Comparison of ENCODE assay signal across 30 cellular contexts in genomic region chr12:123643911-123644310, GRCh38.
"Had no signal": no experiment of that assay in that cellular context is flagged by ENCODE, and none has a peak within 500 bp of the region (broad histone marks: within the 10 kb centered on the region; RNA-seq: fewer than 3 reads in every experiment).

No MANE protein-coding gene starts in this region.

- H3K27me3 ChIP-seq: adrenal gland, gastrocnemius medialis, heart left ventricle had no signal

- H3K9me3 ChIP-seq: adrenal gland, gastrocnemius medialis, heart left ventricle had no signal

- DNase-seq: activated CD4-positive, alpha-beta memory T cell treated with anti-CD3 and anti-CD28 coated beads for 36 hours; activated CD4-positive, alpha-beta T cell treated with anti-CD3 and anti-CD28 coated beads for 36 hours; activated CD4-positive, alpha-beta T cell treated with anti-CD3 and anti-CD28 coated beads, Interleukin-2, amount 10 ng/mL, durations not matched to agents 24 days and 14 days; activated CD4-positive, CD25-positive, alpha-beta regulatory T cell; activated CD4-positive, CD25-positive, alpha-beta regulatory T cell treated with anti-CD3 and anti-CD28 coated beads, Interleukin-2, amount 50 U/mL, for 72 hours; activated CD8-positive, alpha-beta memory T cell treated with anti-CD3 and anti-CD28 coated beads, Interleukin-2, amount 10 ng/mL, durations not matched to agents 7 days and 5 days; activated CD8-positive, alpha-beta memory T cell treated with anti-CD3 and anti-CD28 coated beads, Interleukin-2, amount 50 U/mL, for 4 hours; activated CD8-positive, alpha-beta T cell treated with anti-CD3 and anti-CD28 coated beads, Interleukin-2, amount 10 ng/mL, durations not matched to agents 7 days and 5 days; activated effector memory CD4-positive, alpha-beta T cell treated with anti-CD3 and anti-CD28 coated beads, Interleukin-2, amount 50 U/mL, for 16 hours; activated naive CD4-positive, alpha-beta T cell treated with anti-CD3 and anti-CD28 coated beads for 36 hours; activated naive CD8-positive, alpha-beta T cell treated with anti-CD3 and anti-CD28 coated beads for 36 hours; activated naive CD8-positive, alpha-beta T cell treated with anti-CD3 and anti-CD28 coated beads, Interleukin-2, amount 50 U/mL, for 24 hours; activated T-cell treated with anti-CD3 and anti-CD28 coated beads, Interleukin-2, amount 50 U/mL, for 1 hour; activated T-cell treated with anti-CD3 and anti-CD28 coated beads, Interleukin-2, amount 50 U/mL, for 48 hours; adrenal gland; amygdala; aorta; caudate nucleus; effector CD8-positive, alpha-beta T cell; foreskin fibroblast; gastrocnemius medialis; glutamatergic neuron; heart left ventricle; T-helper 1 cell; T-helper 2 cell had no signal

- H3K27ac ChIP-seq: adrenal gland, gastrocnemius medialis, heart left ventricle had no signal

- H3K4me1 ChIP-seq: adrenal gland, gastrocnemius medialis, heart left ventricle had no signal

- H3K27ac Mint-ChIP-seq: activated CD4-positive, alpha-beta memory T cell treated with anti-CD3 and anti-CD28 coated beads for 36 hours; activated CD4-positive, alpha-beta T cell treated with anti-CD3 and anti-CD28 coated beads for 36 hours; activated CD4-positive, alpha-beta T cell treated with anti-CD3 and anti-CD28 coated beads, Interleukin-2, amount 10 ng/mL, durations not matched to agents 24 days and 14 days; activated CD8-positive, alpha-beta memory T cell treated with anti-CD3 and anti-CD28 coated beads, Interleukin-2, amount 10 ng/mL, durations not matched to agents 7 days and 5 days; activated CD8-positive, alpha-beta T cell treated with anti-CD3 and anti-CD28 coated beads, Interleukin-2, amount 10 ng/mL, durations not matched to agents 7 days and 5 days; activated naive CD4-positive, alpha-beta T cell treated with anti-CD3 and anti-CD28 coated beads for 36 hours; activated naive CD4-positive, alpha-beta T cell treated with anti-CD3 and anti-CD28 coated beads, Interleukin-2, amount 50 U/mL, for 24 hours; activated naive CD8-positive, alpha-beta T cell treated with anti-CD3 and anti-CD28 coated beads for 36 hours; activated naive CD8-positive, alpha-beta T cell treated with anti-CD3 and anti-CD28 coated beads, Interleukin-2, amount 50 U/mL, for 24 hours; activated T-helper 1 cell treated with anti-CD3 and anti-CD28 coated beads, Interleukin-12 subunit alpha, Interleukin-12 subunit beta, Interleukin-2, Interleukin-4 antibody, amounts not matched to agents 30 ng/mL and 10 ng/mL and 1 ng/mL, durations not matched to agents 14 hours and 24 hours and 36 hours; activated T-helper 2 cell treated with anti-CD3 and anti-CD28 coated beads, Interferon-gamma antibody, Interleukin-2, Interleukin-4, amounts not matched to agents 10 μg/mL and 5 μg/mL and 100 μg/mL, durations not matched to agents 14 hours and 24 hours and 36 hours had no signal

- H3K4me3 Mint-ChIP-seq: activated CD4-positive, alpha-beta memory T cell treated with anti-CD3 and anti-CD28 coated beads for 36 hours; activated CD4-positive, alpha-beta T cell treated with anti-CD3 and anti-CD28 coated beads for 36 hours; activated CD4-positive, alpha-beta T cell treated with anti-CD3 and anti-CD28 coated beads, Interleukin-2, amount 10 ng/mL, durations not matched to agents 24 days and 14 days; activated CD8-positive, alpha-beta memory T cell treated with anti-CD3 and anti-CD28 coated beads, Interleukin-2, amount 10 ng/mL, durations not matched to agents 7 days and 5 days; activated CD8-positive, alpha-beta T cell treated with anti-CD3 and anti-CD28 coated beads, Interleukin-2, amount 10 ng/mL, durations not matched to agents 7 days and 5 days; activated naive CD4-positive, alpha-beta T cell treated with anti-CD3 and anti-CD28 coated beads for 36 hours; activated naive CD4-positive, alpha-beta T cell treated with anti-CD3 and anti-CD28 coated beads, Interleukin-2, amount 50 U/mL, for 24 hours; activated naive CD8-positive, alpha-beta T cell treated with anti-CD3 and anti-CD28 coated beads for 36 hours; activated naive CD8-positive, alpha-beta T cell treated with anti-CD3 and anti-CD28 coated beads, Interleukin-2, amount 50 U/mL, for 24 hours; activated T-helper 1 cell treated with anti-CD3 and anti-CD28 coated beads, Interleukin-12 subunit alpha, Interleukin-12 subunit beta, Interleukin-2, Interleukin-4 antibody, amounts not matched to agents 30 ng/mL and 10 ng/mL and 1 ng/mL, durations not matched to agents 14 hours and 24 hours and 36 hours; brain had no signal

- H3K27me3 Mint-ChIP-seq: activated CD4-positive, alpha-beta memory T cell treated with anti-CD3 and anti-CD28 coated beads for 36 hours; activated CD4-positive, alpha-beta T cell treated with anti-CD3 and anti-CD28 coated beads for 36 hours; activated CD4-positive, alpha-beta T cell treated with anti-CD3 and anti-CD28 coated beads, Interleukin-2, amount 10 ng/mL, durations not matched to agents 24 days and 14 days; activated CD8-positive, alpha-beta memory T cell treated with anti-CD3 and anti-CD28 coated beads, Interleukin-2, amount 10 ng/mL, durations not matched to agents 7 days and 5 days; activated naive CD4-positive, alpha-beta T cell treated with anti-CD3 and anti-CD28 coated beads, Interleukin-2, amount 50 U/mL, for 24 hours; activated naive CD8-positive, alpha-beta T cell treated with anti-CD3 and anti-CD28 coated beads for 36 hours; activated naive CD8-positive, alpha-beta T cell treated with anti-CD3 and anti-CD28 coated beads, Interleukin-2, amount 50 U/mL, for 24 hours; brain had no signal

- H3K4me1 Mint-ChIP-seq: activated CD4-positive, alpha-beta T cell treated with anti-CD3 and anti-CD28 coated beads for 36 hours; activated CD4-positive, alpha-beta T cell treated with anti-CD3 and anti-CD28 coated beads, Interleukin-2, amount 10 ng/mL, durations not matched to agents 24 days and 14 days; activated naive CD4-positive, alpha-beta T cell treated with anti-CD3 and anti-CD28 coated beads, Interleukin-2, amount 50 U/mL, for 24 hours; activated naive CD8-positive, alpha-beta T cell treated with anti-CD3 and anti-CD28 coated beads, Interleukin-2, amount 50 U/mL, for 24 hours; brain had no signal

- H3K9me3 Mint-ChIP-seq: activated CD4-positive, alpha-beta memory T cell treated with anti-CD3 and anti-CD28 coated beads for 36 hours; activated CD4-positive, alpha-beta T cell treated with anti-CD3 and anti-CD28 coated beads, Interleukin-2, amount 10 ng/mL, durations not matched to agents 24 days and 14 days; activated naive CD4-positive, alpha-beta T cell treated with anti-CD3 and anti-CD28 coated beads for 36 hours; activated naive CD4-positive, alpha-beta T cell treated with anti-CD3 and anti-CD28 coated beads, Interleukin-2, amount 50 U/mL, for 24 hours; activated naive CD8-positive, alpha-beta T cell treated with anti-CD3 and anti-CD28 coated beads for 36 hours; activated naive CD8-positive, alpha-beta T cell treated with anti-CD3 and anti-CD28 coated beads, Interleukin-2, amount 50 U/mL, for 24 hours; activated T-helper 1 cell treated with anti-CD3 and anti-CD28 coated beads, Interleukin-12 subunit alpha, Interleukin-12 subunit beta, Interleukin-2, Interleukin-4 antibody, amounts not matched to agents 30 ng/mL and 10 ng/mL and 1 ng/mL, durations not matched to agents 14 hours and 24 hours and 36 hours; activated T-helper 2 cell treated with anti-CD3 and anti-CD28 coated beads, Interferon-gamma antibody, Interleukin-2, Interleukin-4, amounts not matched to agents 10 μg/mL and 5 μg/mL and 100 μg/mL, durations not matched to agents 14 hours and 24 hours and 36 hours; brain had no signal

- H3K4me3 ChIP-seq: adrenal gland, gastrocnemius medialis, heart left ventricle had no signal

- ATAC-seq: activated CD4-positive, alpha-beta T cell treated with anti-CD3 and anti-CD28 coated beads for 36 hours; activated CD8-positive, alpha-beta memory T cell treated with anti-CD3 and anti-CD28 coated beads, Interleukin-2, amount 10 ng/mL, durations not matched to agents 7 days and 5 days; activated CD8-positive, alpha-beta T cell treated with anti-CD3 and anti-CD28 coated beads, Interleukin-2, amount 10 ng/mL, durations not matched to agents 7 days and 5 days; activated naive CD8-positive, alpha-beta T cell treated with anti-CD3 and anti-CD28 coated beads, Interleukin-2, amount 50 U/mL, for 24 hours; esophagus mucosa; gastrocnemius medialis; heart left ventricle had no signal
